In genomic region chr2:166293984-166294383, GRCh38 we compare ENCODE assay signal across 18 cellular contexts.
A peak's percentile ranks its signal among the peaks of the same experiment; 100 is the strongest.
DNase-seq lines count a peak whose midpoint lies in the region; ATAC-seq and TF ChIP-seq lines count a peak whose summit lies in the region.
"Had no signal": no experiment of that assay in that cellular context is flagged by ENCODE, and none has a peak within 500 bp of the region (broad histone marks: within the 10 kb centered on the region; RNA-seq: fewer than 3 reads in every experiment).

No MANE protein-coding gene starts in this region.

- no peaks in the 10 kb centered on the region for H3K79me2 ChIP-seq in PC-3 (ENCODE audit: low read length)
- H3K79me2 ChIP-seq in fibroblast of lung (ENCODE audit: control insufficient read depth, insufficient read depth, low read length): no peaks in the 10 kb centered on the region

- H3K27ac ChIP-seq in PC-3 (ENCODE audit: low read length): no peak overlapping the region
- H3K27ac ChIP-seq in fibroblast of lung (ENCODE audit: insufficient read depth, low read length): no peak overlapping the region
- H3K27ac ChIP-seq in suprapubic skin: no peak overlapping the region

- H3K9me3 ChIP-seq in PC-3 (ENCODE audit: low read length) (no peaks in the 10 kb centered on the region), fibroblast of lung (ENCODE audit: control insufficient read depth, insufficient read depth, low read depth, low read length) (no peaks in the 10 kb centered on the region), suprapubic skin (no peaks in the 10 kb centered on the region)

- H2AFZ ChIP-seq in PC-3 (ENCODE audit: low read length) (no peak overlapping the region), fibroblast of lung (ENCODE audit: low read length) (no peak overlapping the region)

- peak; percentile 94 for ATAC-seq in PC-3
- ATAC-seq in GM19035 (IDR thresholded peaks at IDR 0.05; ENCODE audit: unreplicated experiment): no peak

- peaks cover 12% of the 10 kb centered on the region for H3K4me1 ChIP-seq in PC-3 (ENCODE audit: insufficient read depth, low read length)
- H3K4me1 ChIP-seq in fibroblast of lung (ENCODE audit: control insufficient read depth, extremely low read depth, insufficient read depth, low read length): no peaks in the 10 kb centered on the region
- H3K4me1 ChIP-seq in suprapubic skin: no peaks in the 10 kb centered on the region

- H3K9ac ChIP-seq in PC-3 (ENCODE audit: low read length): no peak overlapping the region
- H3K9ac ChIP-seq in fibroblast of lung (ENCODE audit: insufficient read depth, low read length): no peak overlapping the region

- 0 out of 2 replicates have a peak overlapping the region, but pooled peaks have one; percentile 14 for H3K4me2 ChIP-seq in PC-3 (ENCODE audit: low read length)
- peak overlapping the region; percentile 3 for H3K4me2 ChIP-seq in fibroblast of lung (ENCODE audit: extremely low read depth, insufficient read depth, low read length)

- 88% methylated on average over 1 of the region's 1 CpG for WGBS in suprapubic skin

- no peaks in the 10 kb centered on the region for H4K20me1 ChIP-seq in PC-3 (ENCODE audit: low read length)
- no peaks in the 10 kb centered on the region for H4K20me1 ChIP-seq in fibroblast of lung (ENCODE audit: control insufficient read depth, extremely low read depth, insufficient read depth, low read length)

- no peak for TF ChIP-seq CTCF in PC-3 (conservative IDR thresholded peaks at IDR 0.05; ENCODE audit: low read depth, low read length)
- no peak for TF ChIP-seq CTCF in fibroblast of lung (conservative IDR thresholded peaks at IDR 0.05 in 1 of 2, IDR thresholded peaks at IDR 0.05 in 1 of 2; ENCODE audit: low read depth in 1 of 2, low read length in 2 of 2)
- TF ChIP-seq CTCF in suprapubic skin (IDR thresholded peaks at IDR 0.05): no peak

- POLR2A ChIA-PET in PC-3 (lab: Charles Lee; ENCODE audit: unreplicated experiment): no interaction called here

- TF ChIP-seq POLR2A in suprapubic skin (IDR thresholded peaks at IDR 0.05): no peak

- H3K27me3 ChIP-seq in PC-3 (ENCODE audit: low read length) (no peaks in the 10 kb centered on the region), fibroblast of lung (ENCODE audit: control insufficient read depth, insufficient read depth, low read length) (no peaks in the 10 kb centered on the region), suprapubic skin (no peaks in the 10 kb centered on the region)

- H3F3A ChIP-seq in PC-3 (ENCODE audit: low read length, unreplicated experiment): no peaks in the 10 kb centered on the region

- CTCF ChIA-PET in PC-3 (lab: Charles Lee): no interaction called here

- no peak for TF ChIP-seq EP300 in suprapubic skin (IDR thresholded peaks at IDR 0.05)

- no peak overlapping the region for H3K4me3 ChIP-seq in PC-3 (ENCODE audit: low read length)
- H3K4me3 ChIP-seq in fibroblast of lung (replicated peaks in 1 of 4; ENCODE audit: control extremely low read depth in 1 of 4, insufficient read depth in 1 of 4, low read depth in 3 of 4, low read length in 4 of 4): no peak overlapping the region
- H3K4me3 ChIP-seq in suprapubic skin: no peak overlapping the region

- intact Hi-C loops in PC-3 (cut with micrococcal nuclease): no loop called here

- DNase-seq in EH (ENCODE audit: low read depth): peak; percentile 60
- DNase-seq in PC-3: peak; percentile 78
- peak in 1 of 2 donors; percentile 25 for DNase-seq in fibroblast of lung (ENCODE audit: low read depth in 2 of 2)
- DNase-seq in stimulated activated CD4-positive, alpha-beta T cell treated with anti-CD3 and anti-CD28 coated beads, Interleukin-4, amount 100 ng/mL, for 24 hours: no peak
- DNase-seq in suprapubic skin (ENCODE audit: low spot score in 2 of 2): no peak
- DNase-seq in DMS79 treated with DMSO at 0.1 percent for 48 hours (lab: John Stamatoyannopoulos, UW): no peak
- DNase-seq: ACHN; CD4-positive, alpha-beta memory T cell; DND-41; H7; Kasumi-1; NCI-H1105; NCI-H1694 treated with DMSO at 0.1 percent for 48 hours; NCI-H226; NCI-H526 treated with DMSO at 0.1 percent for 48 hours; RPMI8226; SIG-M5 had no signal

- H3K36me3 ChIP-seq in PC-3 (ENCODE audit: low read depth, low read length) (no peaks in the 10 kb centered on the region), fibroblast of lung (ENCODE audit: control insufficient read depth, insufficient read depth, low read length) (no peaks in the 10 kb centered on the region), suprapubic skin (no peaks in the 10 kb centered on the region)

- H3K9me2 ChIP-seq in PC-3 (replicated peaks; ENCODE audit: low read length): no peaks in the 10 kb centered on the region

- no TSS peak for BruUV-seq in PC-3 (replicated peaks; lab: Mats Ljungman, UMichigan)

Comparison
In these comparisons a context has a peak if more than half of its experiments do, and no peak if none do; other contexts are left out.
1. DNase-seq: peak in EH (single experiment) and PC-3 (single experiment); none in stimulated activated CD4-positive, alpha-beta T cell treated with anti-CD3 and anti-CD28 coated beads, Interleukin-4, amount 100 ng/mL, for 24 hours (single experiment), suprapubic skin (0 of 2) and DMS79 treated with DMSO at 0.1 percent for 48 hours (single experiment).